2 cellular contexts compared by ENCODE assay signal in genomic region chr17:9663511-9663910, GRCh38. TPM values are rescaled to one million over a fixed set of nuclear protein-coding genes. Genes with fewer than 3 reads are reported as not detected.
"Had no signal": no experiment of that assay in that cellular context is flagged by ENCODE, and none has a peak within 500 bp of the region (broad histone marks: within the 10 kb centered on the region; RNA-seq: fewer than 3 reads in every experiment).

No MANE protein-coding gene starts in this region.

RNA-seq across cellular contexts. Expression of gene USP43, which starts 18.2 kb away (rescaled TPM):
- polyA plus RNA-seq: naive thymus-derived CD4-positive, alpha-beta T cell; naive thymus-derived CD8-positive, alpha-beta T cell had no signal
